In genomic region chr2:68466361-68466777, GRCh38 we compare ENCODE assay signal across 8 cellular contexts. TPM values are rescaled to one million over a fixed set of nuclear protein-coding genes. Genes with fewer than 3 reads are reported as not detected.
A peak's percentile ranks its signal among the peaks of the same experiment; 100 is the strongest.
DNase-seq lines count a peak whose midpoint lies in the region; ATAC-seq and TF ChIP-seq lines count a peak whose summit lies in the region.

No MANE protein-coding gene starts in this region.

- H3K36me3 Mint-ChIP-seq in activated T-cell treated with anti-CD3 and anti-CD28 coated beads, Interleukin-2, amount 50 U/mL, for 4 hours (ENCODE audit: insufficient read depth), result no peaks in the 10 kb centered on the region

- no peaks in the 10 kb centered on the region for H3K27me3 Mint-ChIP-seq in activated T-cell treated with anti-CD3 and anti-CD28 coated beads, Interleukin-2, amount 50 U/mL, for 4 hours (ENCODE audit: low read depth)

- no peak for TF ChIP-seq POLR2A in prostate gland (IDR thresholded peaks at IDR 0.05)

- 7% methylated on average over 11 of the region's 11 CpGs for WGBS in prostate gland

- DNase-seq in ELF-1 (ENCODE audit: low read depth, low spot score) (peak; percentile 19), NT2/D1 (ENCODE audit: low read depth, low spot score) (no peak), fibroblast of pulmonary artery (ENCODE audit: low read depth) (peak; percentile 61), prostate gland (ENCODE audit: low spot score) (peak; percentile 10), hippocampal formation (lab: John Stamatoyannopoulos, UW) (no peak), ecto neural progenitor cell (ENCODE audit: low spot score) (no peak)
- peak; percentile 58 for DNase-seq in activated T-cell treated with anti-CD3 and anti-CD28 coated beads, Interleukin-2, amount 50 U/mL, for 4 hours

- H3K36me3 ChIP-seq in NT2/D1 (ENCODE audit: insufficient read depth, insufficient read length, low read length) (no peaks in the 10 kb centered on the region), prostate gland (no peaks in the 10 kb centered on the region)

- peak overlapping the region; percentile 83 to 89 for H3K27ac ChIP-seq in prostate gland

- peak overlapping the region; percentile 95 for H3K4me3 ChIP-seq in NT2/D1 (ENCODE audit: insufficient read length, low read depth)
- peak overlapping the region; percentile 95 for H3K4me3 ChIP-seq in fibroblast of pulmonary artery (replicated peaks; ENCODE audit: low read depth, low read length)
- H3K4me3 ChIP-seq in prostate gland, result peak overlapping the region; percentile 56 to 69

- H3K4me1 Mint-ChIP-seq in activated T-cell treated with anti-CD3 and anti-CD28 coated beads, Interleukin-2, amount 50 U/mL, for 4 hours (ENCODE audit: low read depth), result peaks cover 40% of the 10 kb centered on the region

- TF ChIP-seq CTCF in fibroblast of pulmonary artery (IDR thresholded peaks at IDR 0.05; ENCODE audit: low read length, missing control alignments) (peak; percentile 30), prostate gland (IDR thresholded peaks at IDR 0.05) (peak in 1 of 4 experiments; percentile 19)

- H3K9me3 ChIP-seq in NT2/D1 (ENCODE audit: insufficient read depth, low read length) (no peaks in the 10 kb centered on the region), prostate gland (no peaks in the 10 kb centered on the region)

- H3K27me3 ChIP-seq in NT2/D1 (ENCODE audit: insufficient read depth, insufficient read length) (no peaks in the 10 kb centered on the region), prostate gland (replicated peaks; ENCODE audit: insufficient read depth) (no peaks in the 10 kb centered on the region)

- H3K4me1 ChIP-seq in NT2/D1 (ENCODE audit: insufficient read depth, insufficient read length), result no peaks in the 10 kb centered on the region
- peaks cover 3% of the 10 kb centered on the region for H3K4me1 ChIP-seq in prostate gland (replicated peaks)

- intact Hi-C loops in prostate gland (cut with DNase I), result no loop called here

- no peaks in the 10 kb centered on the region for H3K9me3 Mint-ChIP-seq in activated T-cell treated with anti-CD3 and anti-CD28 coated beads, Interleukin-2, amount 50 U/mL, for 4 hours

- ATAC-seq in activated T-cell treated with anti-CD3 and anti-CD28 coated beads, Interleukin-2, amount 50 U/mL, for 4 hours, result peak; percentile 19 to 20
- ATAC-seq in HG02870 (IDR thresholded peaks at IDR 0.05; ENCODE audit: unreplicated experiment), result no peak

- peak overlapping the region; percentile 87 for H3K9ac ChIP-seq in NT2/D1 (ENCODE audit: insufficient read length, low read depth)

- H3K4me3 Mint-ChIP-seq in activated T-cell treated with anti-CD3 and anti-CD28 coated beads, Interleukin-2, amount 50 U/mL, for 4 hours, result peak overlapping the region; percentile 96

RNA-seq across cellular contexts. Expression of gene FBXO48, which starts 0.7 kb away (rescaled TPM):
- total RNA-seq in activated T-cell treated with anti-CD3 and anti-CD28 coated beads, Interleukin-2, amount 50 U/mL, for 4 hours, result under 1 TPM; 0.43 to 0.87 (median 0.66) TPM
- under 1 TPM; 0.77 to 0.85 TPM for total RNA-seq in prostate gland

RNA-seq across cellular contexts. Expression of gene APLF, which starts 1.0 kb away (rescaled TPM):
- 1 to 10 TPM; 1.3 to 1.6 (median 1.3) TPM for total RNA-seq in activated T-cell treated with anti-CD3 and anti-CD28 coated beads, Interleukin-2, amount 50 U/mL, for 4 hours
- total RNA-seq in prostate gland, result 10 to 100 TPM in 1 of 2 donors, 1 to 10 TPM in 1; 7.3 to 10.2 TPM

Comparison
In these comparisons a context has a peak if more than half of its experiments do, and no peak if none do; other contexts are left out.
1. DNase-seq: peak in ELF-1 (single experiment), activated T-cell treated with anti-CD3 and anti-CD28 coated beads, Interleukin-2, amount 50 U/mL, for 4 hours (single experiment), fibroblast of pulmonary artery (single experiment) and prostate gland (single experiment); none in NT2/D1 (single experiment), hippocampal formation (0 of 2) and ecto neural progenitor cell (single experiment).
2. Peak in every context shown above with its lines, with median percentiles within 50 percentile points of each other: H3K4me3 ChIP-seq.